In genomic region chr1:226407199-226407496, GRCh38 we compare ENCODE assay signal across 8 cellular contexts. TPM values are rescaled to one million over a fixed set of nuclear protein-coding genes. Genes with fewer than 3 reads are reported as not detected.
DNase-seq lines count a peak whose midpoint lies in the region; ATAC-seq and TF ChIP-seq lines count a peak whose summit lies in the region.

No MANE protein-coding gene starts in this region.

- H3K4ac ChIP-seq in neuronal stem cell (ENCODE audit: low read length): no peak overlapping the region

- peak overlapping the region; percentile 64 to 77 for H3K4me3 ChIP-seq in duodenal mucosa (ENCODE audit: low read depth in 1 of 2, low read length in 2 of 2)
- H3K4me3 ChIP-seq in neuronal stem cell (ENCODE audit: low read length in 2 of 2): peak overlapping the region; percentile 59 to 97

- peaks cover 42% of the 10 kb centered on the region for H3K36me3 Mint-ChIP-seq in CD4-positive, alpha-beta T cell (ENCODE audit: low read depth)

- H2BK12ac ChIP-seq in neuronal stem cell (ENCODE audit: low read length): no peak overlapping the region

- H3K18ac ChIP-seq in neuronal stem cell (ENCODE audit: low read length): no peak overlapping the region

- no peaks in the 10 kb centered on the region for H3K27me3 Mint-ChIP-seq in CD4-positive, alpha-beta T cell

- H3K79me1 ChIP-seq in neuronal stem cell (ENCODE audit: low read depth, low read length): peaks cover 14% of the 10 kb centered on the region

- no peak overlapping the region for H3K14ac ChIP-seq in neuronal stem cell (ENCODE audit: low read length)

- no peaks in the 10 kb centered on the region for H3K9me3 ChIP-seq in CD4-positive, alpha-beta T cell (ENCODE audit: control insufficient read depth, low read length)
- H3K9me3 ChIP-seq in KOPT-K1 (ENCODE audit: insufficient read depth, low read length, poor library complexity, severe bottlenecking) (no peaks in the 10 kb centered on the region), duodenal mucosa (ENCODE audit: control insufficient read depth in 1 of 2, low read length in 2 of 2) (no peaks in the 10 kb centered on the region), neuronal stem cell (replicated peaks in 1 of 2; ENCODE audit: control insufficient read depth in 2 of 2, insufficient read depth in 1 of 2, low read depth in 1 of 2, low read length in 2 of 2) (no peaks in the 10 kb centered on the region)

- H2BK120ac ChIP-seq in neuronal stem cell (ENCODE audit: low read depth, low read length): no peak overlapping the region

- CTCF ChIA-PET in CD4-positive, alpha-beta T cell (lab: Charles Lee): interaction anchor here (1.1 to 3.1 kb wide), 13 partner anchors 10 to 533 kb away, joined by 3 to 42 read pairs (median 5); partner anchors contain the start of genes COQ8A and PYCR2

- H3K27me3 ChIP-seq in CD4-positive, alpha-beta T cell (ENCODE audit: control insufficient read depth, insufficient read depth, low read length): no peaks in the 10 kb centered on the region
- H3K27me3 ChIP-seq in duodenal mucosa (ENCODE audit: control insufficient read depth in 1 of 2, insufficient read depth in 2 of 2, low read length in 2 of 2): no peaks in the 10 kb centered on the region
- H3K27me3 ChIP-seq in neuronal stem cell (ENCODE audit: control insufficient read depth in 3 of 3, insufficient read depth in 3 of 3, low read depth in 1 of 3, low read length in 3 of 3): peaks cover 0 to 4% (median 0%) of the 10 kb centered on the region in 3 experiments

- H3K9ac ChIP-seq in duodenal mucosa (ENCODE audit: low read depth in 1 of 2, low read length in 2 of 2) (peak overlapping the region; percentile 14 to 67), neuronal stem cell (ENCODE audit: low read depth, low read length, poor library complexity) (no peak overlapping the region)

- H3K27ac ChIP-seq in CD4-positive, alpha-beta T cell (ENCODE audit: low read depth, low read length): peak overlapping the region; percentile 48
- H3K27ac ChIP-seq in KOPT-K1 (ENCODE audit: low read depth, low read length, poor library complexity, severe bottlenecking) (peak overlapping the region; percentile 74), duodenal mucosa (ENCODE audit: low read depth, low read length) (no peak overlapping the region), neuronal stem cell (replicated peaks; ENCODE audit: low read length) (peak overlapping the region; percentile 79)

- H4K8ac ChIP-seq in neuronal stem cell (ENCODE audit: low read depth, low read length): no peak overlapping the region

- H3K4me1 Mint-ChIP-seq in CD4-positive, alpha-beta T cell (ENCODE audit: low read depth): peaks cover 60% of the 10 kb centered on the region

- WGBS in neuronal stem cell (ENCODE audit: extremely low coverage in 2 of 2, insufficient read length in 2 of 2, insufficient replicate concordance in 1 of 2), 2 donors: no CpG with 5 or more reads among the region's 4 CpGs

- peak overlapping the region; percentile 56 for H3K4me2 ChIP-seq in neuronal stem cell (ENCODE audit: insufficient read depth, low read length, poor library complexity, severe bottlenecking)

- DNase-seq in CD4-positive, alpha-beta T cell: no peak
- no peak for DNase-seq in neuronal stem cell (ENCODE audit: low spot score)
- no peak for DNase-seq in HPDE6-E6E7 (ENCODE audit: extremely low spot score)
- DNase-seq in T1000 (lab: John Stamatoyannopoulos, UW): no peak
- DNase-seq in DMS 273 (lab: John Stamatoyannopoulos, UW; ENCODE audit: unreplicated experiment): no peak
- DNase-seq in kidney tubule cell (ENCODE audit: low spot score): no peak

- peak; percentile 21 for ATAC-seq in CD4-positive, alpha-beta T cell (ENCODE audit: poor library complexity)

- no peak overlapping the region for H2BK5ac ChIP-seq in neuronal stem cell (ENCODE audit: low read length)

- no peak overlapping the region for H4K91ac ChIP-seq in neuronal stem cell (ENCODE audit: low read depth, low read length, poor library complexity)

- no peak for TF ChIP-seq CTCF in CD4-positive, alpha-beta T cell (IDR thresholded peaks at IDR 0.05)

- H2AK5ac ChIP-seq in neuronal stem cell (ENCODE audit: low read depth, low read length): no peak overlapping the region

- peak overlapping the region; percentile 99 for H2AFZ ChIP-seq in neuronal stem cell (ENCODE audit: low read length)

- H3K36me3 ChIP-seq in KOPT-K1 (ENCODE audit: insufficient read depth, low read length) (peaks cover 8% of the 10 kb centered on the region), duodenal mucosa (ENCODE audit: control insufficient read depth in 1 of 2, insufficient read depth in 2 of 2, low read length in 2 of 2) (peaks cover under 1 to 8% of the 10 kb centered on the region in 2 donors), neuronal stem cell (replicated peaks in 1 of 2; ENCODE audit: control insufficient read depth in 2 of 2, insufficient read depth in 2 of 2, low read length in 2 of 2) (peaks cover 7 to 28% of the 10 kb centered on the region in 2 donors)

- intact Hi-C loops in CD4-positive, alpha-beta T cell (cut with DNase I, micrococcal nuclease): loop anchor here (2.0 to 10.0 kb wide), 5 partner anchors 18 to 405 kb away; partner anchors contain the start of gene LIN9 (in 1 of the 2)

- POLR2A ChIA-PET in CD4-positive, alpha-beta T cell (lab: Charles Lee): interaction anchor here (0.6 to 6.3 kb wide), 22 partner anchors 8 to 532 kb away, joined by 3 to 102 read pairs (median 5); partner anchors contain the start of genes COQ8A, H3-3A, ITPKB and LIN9

- H3K4me3 Mint-ChIP-seq in CD4-positive, alpha-beta T cell: peak overlapping the region; percentile 98

- H3K23ac ChIP-seq in neuronal stem cell (ENCODE audit: low read depth, low read length, poor library complexity): no peak overlapping the region

- no peak overlapping the region for H2BK15ac ChIP-seq in neuronal stem cell (ENCODE audit: low read length)

- no peaks in the 10 kb centered on the region for H3K9me3 Mint-ChIP-seq in CD4-positive, alpha-beta T cell

- H3K4me1 ChIP-seq in duodenal mucosa (ENCODE audit: control insufficient read depth in 1 of 2, insufficient read depth in 2 of 2, low read length in 2 of 2) (peaks cover 26 to 35% of the 10 kb centered on the region in 2 donors), neuronal stem cell (ENCODE audit: control insufficient read depth in 2 of 2, insufficient read depth in 1 of 2, low read depth in 1 of 2, low read length in 2 of 2) (peaks cover 20 to 25% of the 10 kb centered on the region in 2 donors)

- H3K27ac Mint-ChIP-seq in CD4-positive, alpha-beta T cell: peak overlapping the region; percentile 94

RNA-seq across cellular contexts. Expression of gene PARP1, which starts 0.7 kb away (rescaled TPM):
- total RNA-seq in CD4-positive, alpha-beta T cell: 10 to 100 TPM; 59.3 to 63.6 TPM
- polyA plus RNA-seq in neuronal stem cell (2013, experiment 1 of 2): 231 TPM
- polyA plus RNA-seq in neuronal stem cell (2013, experiment 2 of 2): 243 TPM
